Comparison of ENCODE assay signal across 8 cellular contexts in the genomic region with DNA sequence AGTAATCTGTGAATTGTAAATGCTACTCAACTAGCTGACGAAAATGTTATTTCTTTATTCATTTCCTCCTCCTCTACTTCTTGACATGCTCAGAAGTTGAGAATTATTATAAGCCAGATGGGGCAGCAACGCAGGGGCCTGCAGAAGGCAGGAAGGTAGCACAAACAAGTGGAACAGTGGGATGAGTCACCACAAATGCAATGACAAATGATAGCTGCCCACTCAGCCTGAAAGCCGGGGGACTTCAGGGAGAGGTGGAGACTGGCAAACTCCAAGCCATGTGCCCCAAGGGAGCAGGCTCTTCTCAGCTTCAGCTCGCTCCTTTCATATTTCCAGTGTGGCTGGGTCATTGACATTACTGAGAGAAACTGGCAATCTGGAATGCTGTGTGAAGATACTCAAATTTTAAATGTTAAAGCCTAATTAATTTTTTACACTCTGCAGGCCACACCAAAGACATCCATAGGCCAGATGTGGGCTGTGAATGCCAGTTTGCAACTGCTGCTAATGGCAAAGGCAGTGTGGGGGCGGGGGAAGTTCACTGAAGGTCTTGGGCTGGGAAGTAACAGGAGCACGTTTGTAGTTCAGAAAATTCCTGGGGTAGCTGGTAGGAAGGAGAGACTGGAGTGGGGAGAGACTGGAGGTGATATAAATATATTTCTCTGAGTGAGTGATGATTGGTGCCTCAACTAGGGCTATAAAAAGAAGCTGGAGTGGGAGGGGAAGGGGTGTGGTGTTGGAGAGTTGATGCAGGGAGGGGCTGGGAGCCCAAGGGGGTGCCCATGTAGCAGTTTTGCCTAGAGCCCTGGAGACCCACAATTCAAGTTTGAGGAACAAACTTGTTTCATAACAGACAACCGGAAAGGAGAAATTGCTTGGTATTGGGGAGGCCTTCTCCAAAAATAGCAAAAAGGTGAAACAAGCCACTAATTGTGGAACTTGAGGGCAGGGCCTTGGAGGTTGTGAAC. TPM values are rescaled to one million over a fixed set of nuclear protein-coding genes. Genes with fewer than 3 reads are reported as not detected.
A peak's percentile ranks its signal among the peaks of the same experiment; 100 is the strongest.
DNase-seq lines count a peak whose midpoint lies in the region; ATAC-seq and TF ChIP-seq lines count a peak whose summit lies in the region.

No MANE protein-coding gene starts in this region.

- in situ Hi-C loops in Caki2 (cut with HindIII; ENCODE audit: low pct_unique_long_range_greater_than_20kb, low sequenced_read_pairs): no loop called here
- in situ Hi-C loops in transverse colon (cut with MboI; ENCODE audit: low pct_ligation_motif_present in 1 of 4, low pct_unique_long_range_greater_than_20kb in 1 of 4, low sequenced_read_pairs in 3 of 4): loop anchor here in 1 of 4 donors (25.0 kb wide), 1 partner anchor 157 kb away; no protein-coding TSS in a partner anchor

- POLR2A ChIA-PET in RWPE1 (lab: Yijun Ruan, JAX; ENCODE audit: low non-redundant PET): no interaction called here

- H3K9ac ChIP-seq in mesenchymal stem cell (ENCODE audit: low read length): no peak overlapping the region

- TF ChIP-seq EP300 in transverse colon (IDR thresholded peaks at IDR 0.05; ENCODE audit: low read depth): no peak

- 30% methylated on average over 6 of the region's 7 CpGs for WGBS in mesenchymal stem cell
- 55 to 64% methylated on average over 6 to 7 of the region's 7 CpGs for WGBS in transverse colon (ENCODE audit: low coverage in 1 of 2), 2 donors

- no peak overlapping the region for H2BK15ac ChIP-seq in mesenchymal stem cell (ENCODE audit: low read depth, poor library complexity, severe bottlenecking)

- peak overlapping the region; percentile 16 for H3K27ac ChIP-seq in mesenchymal stem cell (ENCODE audit: low read length, poor library complexity, severe bottlenecking)
- H3K27ac ChIP-seq in RWPE1: no peak overlapping the region
- no peak overlapping the region for H3K27ac ChIP-seq in transverse colon

- peak; percentile 80 for DNase-seq in Caki2 (ENCODE audit: low read depth)
- peak; percentile 62 for DNase-seq in UCSD-AML1 (lab: John Stamatoyannopoulos, UW; ENCODE audit: unreplicated experiment)
- DNase-seq in mesenchymal stem cell: peak; percentile 72
- DNase-seq in RWPE1 (ENCODE audit: low spot score): no peak
- DNase-seq in transverse colon: no peak

- no peaks in the 10 kb centered on the region for H3K36me3 ChIP-seq in mesenchymal stem cell (ENCODE audit: control insufficient read depth in 1 of 2, insufficient read depth in 2 of 2, low read depth in 1 of 2, low read length in 2 of 2)
- H3K36me3 ChIP-seq in transverse colon: no peaks in the 10 kb centered on the region

- intact Hi-C loops in transverse colon (cut with DNase I; ENCODE audit: low total_unique reads): no loop called here

- H3K4me2 ChIP-seq in mesenchymal stem cell (ENCODE audit: low read length, poor library complexity, severe bottlenecking): no peak overlapping the region

- CTCF ChIA-PET in RWPE1 (lab: Yijun Ruan, JAX): no interaction called here

- H2BK120ac ChIP-seq in mesenchymal stem cell (ENCODE audit: low read depth, low read length): no peak overlapping the region

- TF ChIP-seq POLR2A in transverse colon (IDR thresholded peaks at IDR 0.05): no peak

- H4K91ac ChIP-seq in mesenchymal stem cell (ENCODE audit: low read length): no peak overlapping the region

- H4K8ac ChIP-seq in mesenchymal stem cell (ENCODE audit: low read length): no peak overlapping the region

- H3K9me3 ChIP-seq in mesenchymal stem cell (ENCODE audit: control insufficient read depth, low read length) (no peaks in the 10 kb centered on the region), transverse colon (no peaks in the 10 kb centered on the region)

- no peaks in the 10 kb centered on the region for H3K27me3 ChIP-seq in mesenchymal stem cell (ENCODE audit: control insufficient read depth in 1 of 2, insufficient read depth in 1 of 2, low read length in 2 of 2)
- no peaks in the 10 kb centered on the region for H3K27me3 ChIP-seq in transverse colon

- no peak overlapping the region for H3K4me3 ChIP-seq in mesenchymal stem cell (ENCODE audit: insufficient read depth in 1 of 2, low read depth in 1 of 2, low read length in 2 of 2)
- no peak overlapping the region for H3K4me3 ChIP-seq in transverse colon

- no peak overlapping the region for H3K23ac ChIP-seq in mesenchymal stem cell (ENCODE audit: low read length in 2 of 2)

- ATAC-seq in GM19351 (IDR thresholded peaks at IDR 0.05; ENCODE audit: unreplicated experiment) (peak; percentile 38), HG03442 (IDR thresholded peaks at IDR 0.05; ENCODE audit: unreplicated experiment) (peak; percentile 44), GM19397 (IDR thresholded peaks at IDR 0.05; ENCODE audit: unreplicated experiment) (no peak)

- no peak overlapping the region for H2AFZ ChIP-seq in mesenchymal stem cell (ENCODE audit: low read depth, low read length)

- no peak overlapping the region for H2AK5ac ChIP-seq in mesenchymal stem cell (ENCODE audit: low read length, severe bottlenecking)

- TF ChIP-seq CTCF in RWPE1 (conservative IDR thresholded peaks at IDR 0.05; ENCODE audit: low read depth) (no peak), transverse colon (IDR thresholded peaks at IDR 0.05) (no peak)

- peaks cover 11% of the 10 kb centered on the region for H3K4me1 ChIP-seq in mesenchymal stem cell (ENCODE audit: control insufficient read depth, insufficient read depth, low read depth, low read length)
- H3K4me1 ChIP-seq in transverse colon: peaks cover 0 to 32% (median 6%) of the 10 kb centered on the region in 4 donors

- peak overlapping the region in 1 of 2 experiments; percentile 68 for H3K18ac ChIP-seq in mesenchymal stem cell (ENCODE audit: low read depth in 1 of 2, low read length in 2 of 2)

- H3K79me1 ChIP-seq in mesenchymal stem cell (replicated peaks; ENCODE audit: low read length, poor library complexity, severe bottlenecking): no peaks in the 10 kb centered on the region

- H2BK5ac ChIP-seq in mesenchymal stem cell (ENCODE audit: low read depth, low read length, poor library complexity, severe bottlenecking): no peak overlapping the region

- H3K4ac ChIP-seq in mesenchymal stem cell (ENCODE audit: low read depth in 1 of 2, low read length in 2 of 2): peak overlapping the region in 1 of 2 experiments; percentile 12

- peak overlapping the region; percentile 42 to 57 for H2BK12ac ChIP-seq in mesenchymal stem cell (ENCODE audit: low read length in 2 of 2)

- no peak overlapping the region for H3K14ac ChIP-seq in mesenchymal stem cell (ENCODE audit: low read length in 2 of 2)

RNA-seq across cellular contexts. Expression of a gene that starts 20.8 kb away (rescaled TPM):
- total RNA-seq in Caki2 (2014; rRNA removed; shearing (Covaris generic); ENCODE audit: low replicate concordance): 0.20 and 0.26 TPM in 2 replicates
- 0.87 TPM for polyA plus RNA-seq in mesenchymal stem cell (2013, experiment 1 of 2)
- 0.89 TPM for polyA plus RNA-seq in mesenchymal stem cell (2013, experiment 2 of 2)
- 1 to 10 TPM in 3 of 4 donors, under 1 TPM in 1; 1.00 to 3.5 (median 1.7) TPM for total RNA-seq in transverse colon

Comparison
In these comparisons a context has a peak if more than half of its experiments do, and no peak if none do; other contexts are left out.
1. DNase-seq: peak in Caki2 (single experiment), UCSD-AML1 (single experiment) and mesenchymal stem cell (single experiment); none in RWPE1 (single experiment) and transverse colon (single experiment).